Comparison of ENCODE assay signal across 8 cellular contexts in the genomic region with DNA sequence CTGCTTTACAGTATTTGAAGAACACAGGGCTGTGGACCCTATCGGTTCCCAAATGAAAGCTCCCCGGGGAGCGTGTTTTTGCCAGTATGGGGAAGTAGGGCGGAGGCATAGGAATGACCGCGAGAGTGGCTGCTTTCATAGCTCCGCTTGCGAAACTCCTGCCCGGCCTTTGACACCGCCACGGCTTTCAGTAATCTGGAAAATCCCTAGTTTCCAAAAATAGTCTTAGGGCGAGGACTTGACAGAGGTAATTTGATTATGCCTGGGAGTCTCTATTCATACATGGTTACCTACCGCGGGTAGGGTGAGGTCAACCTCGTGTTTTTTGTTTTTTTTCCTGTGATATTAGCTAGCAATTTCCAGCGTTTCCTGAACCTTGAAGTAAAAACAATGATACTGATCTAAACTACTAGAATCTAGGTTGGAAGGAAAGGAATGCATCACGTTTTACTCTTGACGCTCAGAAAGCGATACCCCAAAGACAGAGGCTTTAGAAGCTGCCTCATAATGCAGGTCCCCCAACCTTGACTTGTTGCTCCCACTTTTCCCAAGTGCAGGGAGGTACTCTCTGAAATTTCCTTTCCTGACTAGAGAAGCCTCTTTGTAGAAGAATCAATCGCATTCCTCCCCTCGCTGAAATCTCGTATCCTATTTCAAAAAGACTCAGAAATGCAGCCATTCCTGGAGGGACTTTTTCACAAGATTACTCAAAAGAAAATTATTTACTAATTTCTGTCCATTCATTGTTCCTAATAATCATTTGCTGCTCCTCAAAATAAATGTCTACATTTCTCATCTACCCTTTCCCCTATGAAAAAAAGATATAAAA. TPM values are rescaled to one million over a fixed set of nuclear protein-coding genes. Genes with fewer than 3 reads are reported as not detected.
DNase-seq lines count a peak whose midpoint lies in the region; ATAC-seq and TF ChIP-seq lines count a peak whose summit lies in the region.

No MANE protein-coding gene starts in this region.

- intact Hi-C loops in colonic mucosa (cut with DNase I) (loop anchor here (1.0 kb wide), 1 partner anchor 14 kb away; no protein-coding TSS in a partner anchor), left lung (cut with DNase I) (no loop called here)

- peak overlapping the region; percentile 100 for H3K9ac ChIP-seq in colonic mucosa (ENCODE audit: low read depth in 2 of 2, low read length in 2 of 2)

- peak overlapping the region; percentile 88 for H3K4me3 ChIP-seq in colonic mucosa
- peak overlapping the region; percentile 78 to 91 for H3K4me3 ChIP-seq in left lung

- H3K4me1 ChIP-seq in colonic mucosa (peaks cover 18% of the 10 kb centered on the region), left lung (peaks cover 23 to 61% of the 10 kb centered on the region in 2 donors)

- peak overlapping the region; percentile 100 for H3K27ac ChIP-seq in colonic mucosa
- peak overlapping the region; percentile 100 for H3K27ac ChIP-seq in left lung

- no peaks in the 10 kb centered on the region for H3K27me3 ChIP-seq in colonic mucosa
- no peaks in the 10 kb centered on the region for H3K27me3 ChIP-seq in left lung

- DNase-seq in activated T-cell treated with anti-CD3 and anti-CD28 coated beads for 1 hour (ENCODE audit: low read depth) (peak; percentile 33), NCI-H1105 (lab: John Stamatoyannopoulos, UW) (peak; percentile 61), T-helper 22 cell (ENCODE audit: low read depth) (peak; percentile 55), colonic mucosa (peak; percentile 89), left lung (peak; percentile 89 to 92)
- no peak for DNase-seq in activated T-cell treated with anti-CD3 and anti-CD28 coated beads, Interleukin-2, amount 50 U/mL, for 1 hour
- peak; percentile 27 to 62 (median 41) for DNase-seq in stimulated activated CD4-positive, alpha-beta T cell treated with anti-CD3 and anti-CD28 coated beads, TNF-alpha, amount 100 ng/mL, for 24 hours (ENCODE audit: low read depth in 3 of 3)

- TF ChIP-seq CTCF in colonic mucosa (IDR thresholded peaks at IDR 0.05) (no peak), left lung (IDR thresholded peaks at IDR 0.05) (no peak)

- H3K9me3 ChIP-seq in colonic mucosa (no peaks in the 10 kb centered on the region), left lung (no peaks in the 10 kb centered on the region)

- H3K36me3 ChIP-seq in colonic mucosa (peaks cover 8% of the 10 kb centered on the region), left lung (peaks cover 7 to 29% of the 10 kb centered on the region in 2 donors)

- ATAC-seq in HG02678 (IDR thresholded peaks at IDR 0.05; ENCODE audit: unreplicated experiment) (peak; percentile 41), left lung (peak; percentile 76)

RNA-seq across cellular contexts. Expression of a gene that starts 0.9 kb away (rescaled TPM):
- 100 to 1,000 TPM in 1 of 2 donors, 10 to 100 TPM in 1; 76.4 to 103 TPM for total RNA-seq in colonic mucosa
- total RNA-seq in left lung: 100 to 1,000 TPM in 1 of 2 donors, 10 to 100 TPM in 1; 82.6 to 119 TPM
